In genomic region chr17:4648741-4649140, GRCh38 we compare ENCODE assay signal across 18 cellular contexts. TPM values are rescaled to one million over a fixed set of nuclear protein-coding genes. Genes with fewer than 3 reads are reported as not detected.
DNase-seq lines count a peak whose midpoint lies in the region; ATAC-seq lines count a peak whose summit lies in the region.
"Had no signal": no experiment of that assay in that cellular context is flagged by ENCODE, and none has a peak within 500 bp of the region (broad histone marks: within the 10 kb centered on the region; RNA-seq: fewer than 3 reads in every experiment).

No MANE protein-coding gene starts in this region.

- in situ Hi-C loops in HAP-1 (cut with MboI; ENCODE audit: low sequenced_read_pairs) = no loop called here

- H3K36me3 ChIP-seq in HAP-1 (replicated peaks) (no peaks in the 10 kb centered on the region), mucosa of rectum (ENCODE audit: control insufficient read depth in 2 of 2, insufficient read depth in 2 of 2, low read length in 2 of 2) (no peaks in the 10 kb centered on the region)
- H3K36me3 ChIP-seq: BLaER1 treated with 17β-estradiol and CSF1 and Interleukin-3, amounts not matched to agents 10 nM and 100 nM; WERI-Rb-1 had no signal

- H3K36me3 Mint-ChIP-seq in activated T-cell treated with anti-CD3 and anti-CD28 coated beads, Interleukin-2, amount 50 U/mL, for 4 hours (ENCODE audit: insufficient read depth) = no peaks in the 10 kb centered on the region
- H3K36me3 Mint-ChIP-seq: activated CD8-positive, alpha-beta memory T cell treated with anti-CD3 and anti-CD28 coated beads, Interleukin-2, amount 10 ng/mL, durations not matched to agents 7 days and 5 days; naive thymus-derived CD8-positive, alpha-beta T cell; stimulated activated naive B cell treated with anti-CD40 and anti-IgM and Interleukin-4, amounts not matched to agents 10 μg/mL and 1 μg/mL and 100 μg/mL, for 72 hours had no signal

- no peak overlapping the region for H3K9ac ChIP-seq in mucosa of rectum (ENCODE audit: low read depth in 1 of 2, low read length in 2 of 2)
- H3K9ac ChIP-seq: BLaER1 treated with 17β-estradiol and CSF1 and Interleukin-3, amounts not matched to agents 10 nM and 100 nM had no signal

- H3K4me3 Mint-ChIP-seq in activated T-cell treated with anti-CD3 and anti-CD28 coated beads, Interleukin-2, amount 50 U/mL, for 4 hours = no peak overlapping the region
- H3K4me3 Mint-ChIP-seq: activated CD8-positive, alpha-beta memory T cell treated with anti-CD3 and anti-CD28 coated beads, Interleukin-2, amount 10 ng/mL, durations not matched to agents 7 days and 5 days; naive thymus-derived CD8-positive, alpha-beta T cell; stimulated activated naive B cell treated with anti-CD40 and anti-IgM and Interleukin-4, amounts not matched to agents 10 μg/mL and 1 μg/mL and 100 μg/mL, for 72 hours had no signal

- peaks cover 49% of the 10 kb centered on the region for H3K27me3 Mint-ChIP-seq in activated T-cell treated with anti-CD3 and anti-CD28 coated beads, Interleukin-2, amount 50 U/mL, for 4 hours (ENCODE audit: low read depth)

- H3K4me1 ChIP-seq in HAP-1 = peaks cover 10% of the 10 kb centered on the region
- peaks cover 0 to 11% of the 10 kb centered on the region in 2 donors for H3K4me1 ChIP-seq in mucosa of rectum (ENCODE audit: control insufficient read depth in 2 of 2, insufficient read depth in 2 of 2, low read length in 2 of 2)

- DNase-seq in HAP-1 (ENCODE audit: low spot score in 2 of 2) = peak; percentile 82 to 91
- peak; percentile 55 for DNase-seq in NCI-H2081 treated with DMSO at 0.1 percent for 48 hours (lab: John Stamatoyannopoulos, UW)
- peak; percentile 97 for DNase-seq in SHP77 treated with DMSO at 0.1 percent for 48 hours (lab: John Stamatoyannopoulos, UW)
- no peak for DNase-seq in HCEC 1CT
- DNase-seq in activated T-cell treated with anti-CD3 and anti-CD28 coated beads, Interleukin-2, amount 50 U/mL, for 4 hours = no peak
- DNase-seq: activated CD8-positive, alpha-beta memory T cell treated with anti-CD3 and anti-CD28 coated beads, Interleukin-2, amount 10 ng/mL, durations not matched to agents 7 days and 5 days; central memory CD4-positive, alpha-beta T cell; GOT3; naive thymus-derived CD8-positive, alpha-beta T cell; NCI-H82; stimulated activated naive B cell treated with anti-CD40 and anti-IgM and Interleukin-4, amounts not matched to agents 10 μg/mL and 1 μg/mL and 100 μg/mL, for 72 hours; WERI-Rb-1 had no signal

- H3K27me3 ChIP-seq in HAP-1 (ENCODE audit: low read depth) (peaks cover 2% of the 10 kb centered on the region), mucosa of rectum (ENCODE audit: control insufficient read depth in 2 of 2, insufficient read depth in 2 of 2, low read length in 2 of 2) (peaks cover 0 to 4% of the 10 kb centered on the region in 2 donors)

- H3K4me3 ChIP-seq in HAP-1 (no peak overlapping the region), mucosa of rectum (ENCODE audit: low read length in 2 of 2) (peak overlapping the region in 1 of 2 donors; percentile 26)
- H3K4me3 ChIP-seq: BLaER1 treated with 17β-estradiol and CSF1 and Interleukin-3, amounts not matched to agents 10 nM and 100 nM had no signal

- H3K9me3 Mint-ChIP-seq in activated T-cell treated with anti-CD3 and anti-CD28 coated beads, Interleukin-2, amount 50 U/mL, for 4 hours = no peaks in the 10 kb centered on the region
- H3K9me3 Mint-ChIP-seq: activated naive CD4-positive, alpha-beta T cell treated with anti-CD3 and anti-CD28 coated beads, Interleukin-2, amount 50 U/mL, for 72 hours had no signal

- H3K9me3 ChIP-seq in HAP-1 (no peaks in the 10 kb centered on the region), mucosa of rectum (ENCODE audit: control insufficient read depth in 2 of 2, low read length in 2 of 2) (no peaks in the 10 kb centered on the region)

- H3K27ac ChIP-seq in mucosa of rectum (ENCODE audit: low read depth in 2 of 2, low read length in 2 of 2) = peak overlapping the region; percentile 41 to 42
- H3K27ac ChIP-seq: WERI-Rb-1 had no signal

- H3K4me1 Mint-ChIP-seq in activated T-cell treated with anti-CD3 and anti-CD28 coated beads, Interleukin-2, amount 50 U/mL, for 4 hours (ENCODE audit: low read depth) = no peaks in the 10 kb centered on the region
- H3K4me1 Mint-ChIP-seq: activated CD8-positive, alpha-beta memory T cell treated with anti-CD3 and anti-CD28 coated beads, Interleukin-2, amount 10 ng/mL, durations not matched to agents 7 days and 5 days; naive thymus-derived CD8-positive, alpha-beta T cell; stimulated activated naive B cell treated with anti-CD40 and anti-IgM and Interleukin-4, amounts not matched to agents 10 μg/mL and 1 μg/mL and 100 μg/mL, for 72 hours had no signal

- no peak for ATAC-seq in HG03342 (IDR thresholded peaks at IDR 0.05; ENCODE audit: unreplicated experiment)
- ATAC-seq in activated T-cell treated with anti-CD3 and anti-CD28 coated beads, Interleukin-2, amount 50 U/mL, for 4 hours = no peak
- ATAC-seq: activated CD8-positive, alpha-beta memory T cell treated with anti-CD3 and anti-CD28 coated beads, Interleukin-2, amount 10 ng/mL, durations not matched to agents 7 days and 5 days; activated naive CD4-positive, alpha-beta T cell treated with anti-CD3 and anti-CD28 coated beads, Interleukin-2, amount 50 U/mL, for 72 hours; naive thymus-derived CD8-positive, alpha-beta T cell; stimulated activated naive B cell treated with anti-CD40 and anti-IgM and Interleukin-4, amounts not matched to agents 10 μg/mL and 1 μg/mL and 100 μg/mL, for 72 hours had no signal

RNA-seq across cellular contexts. Expression of gene ALOX15, which starts 7.3 kb away (rescaled TPM):
- total RNA-seq in activated T-cell treated with anti-CD3 and anti-CD28 coated beads, Interleukin-2, amount 50 U/mL, for 4 hours = not detected
- total RNA-seq: activated CD8-positive, alpha-beta memory T cell treated with anti-CD3 and anti-CD28 coated beads, Interleukin-2, amount 10 ng/mL, durations not matched to agents 7 days and 5 days; kidney epithelial cell; LHCN-M2 had no signal

RNA-seq across cellular contexts. Expression of gene PELP1, which starts 55.2 kb away (rescaled TPM):
- 100 to 1,000 TPM; 163 to 189 (median 188) TPM for total RNA-seq in activated T-cell treated with anti-CD3 and anti-CD28 coated beads, Interleukin-2, amount 50 U/mL, for 4 hours

Comparison
In these comparisons a context has a peak if more than half of its experiments do, and no peak if none do; other contexts are left out.
1. DNase-seq: peak in HAP-1 (2 of 2), NCI-H2081 treated with DMSO at 0.1 percent for 48 hours (single experiment) and SHP77 treated with DMSO at 0.1 percent for 48 hours (single experiment); none in HCEC 1CT (single experiment) and activated T-cell treated with anti-CD3 and anti-CD28 coated beads, Interleukin-2, amount 50 U/mL, for 4 hours (single experiment).